1 cellular context compared by ENCODE assay signal in genomic region chr7:157401567-157402387, GRCh38.
TF ChIP-seq lines count a peak whose summit lies in the region.

No MANE protein-coding gene starts in this region.

TF ChIP-seq in GM23338, 12 proteins besides CTCF, POLR2A, EP300 and RAD21 (continued from another document):
- TF ChIP-seq ZNF462 (CRISPR knock-in tag; IDR thresholded peaks at IDR 0.05) = no peak
- TF ChIP-seq REST (IDR thresholded peaks at IDR 0.05; ENCODE audit: unreplicated experiment) = no peak
